In genomic region chr18:59646228-59646945, GRCh38 we compare ENCODE assay signal across 1 cellular context.
TF ChIP-seq lines count a peak whose summit lies in the region.

No MANE protein-coding gene starts in this region.

TF ChIP-seq in SK-N-SH, 30 proteins besides CTCF, POLR2A, EP300 and RAD21 (continued from another document):
- TF ChIP-seq ZBTB33 (IDR thresholded peaks at IDR 0.05; ENCODE audit: borderline replicate concordance, low read depth) (no peak), JUND (IDR thresholded peaks at IDR 0.05) (no peak), USF1 (IDR thresholded peaks at IDR 0.05; ENCODE audit: borderline replicate concordance, low read depth) (no peak), NFIC (IDR thresholded peaks at IDR 0.05; ENCODE audit: borderline replicate concordance) (no peak)
